ENCODE assay signal across 9 cellular contexts in the genomic region with DNA sequence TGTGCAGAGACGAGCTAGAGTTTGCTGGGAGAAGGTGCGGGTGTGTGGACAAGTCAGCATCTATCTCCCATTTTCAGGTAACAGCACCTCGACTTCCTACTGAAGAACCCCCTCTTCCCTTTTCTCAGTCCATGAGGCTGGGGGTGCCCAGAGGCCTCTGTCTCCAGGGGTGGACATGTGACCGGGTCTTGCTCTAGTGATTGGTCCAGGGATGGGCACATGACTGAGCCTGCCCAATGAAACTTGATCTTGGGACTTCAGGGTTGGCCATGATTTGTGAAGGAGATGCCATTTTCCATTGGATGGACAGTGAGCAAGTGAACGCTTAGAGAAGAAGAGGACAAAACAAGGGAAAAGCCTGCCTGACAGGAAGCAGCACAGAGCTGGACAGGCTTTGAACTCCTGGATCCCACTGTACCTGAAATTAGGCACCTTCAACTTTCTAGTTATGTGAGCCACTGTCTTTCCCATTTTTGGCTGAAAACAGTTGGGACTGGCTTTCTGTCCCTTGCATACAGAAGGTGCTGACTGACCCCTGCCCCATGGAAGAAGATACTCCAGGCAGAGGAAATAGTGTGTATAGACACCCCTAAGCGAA.
A peak's percentile ranks its signal among the peaks of the same experiment; 100 is the strongest.
DNase-seq lines count a peak whose midpoint lies in the region; ATAC-seq, FAIRE-seq and TF ChIP-seq lines count a peak whose summit lies in the region.
"Had no signal": no experiment of that assay in that cellular context is flagged by ENCODE, and none has a peak within 500 bp of the region (broad histone marks: within the 10 kb centered on the region; RNA-seq: fewer than 3 reads in every experiment).

No MANE protein-coding gene starts in this region.

- peak overlapping the region; percentile 25 for H2BK120ac ChIP-seq in neuronal stem cell (ENCODE audit: low read depth, low read length)

- TF ChIP-seq CTCF in C4-2B (conservative IDR thresholded peaks at IDR 0.05) (no peak), Panc1 (IDR thresholded peaks at IDR 0.05) (no peak), endothelial cell of umbilical vein (IDR thresholded peaks at IDR 0.05; ENCODE audit: extremely low read depth in 1 of 2, insufficient read depth in 1 of 2, low read depth in 1 of 2, low read length in 2 of 2) (no peak)

- H3K27me3 ChIP-seq in Panc1 (ENCODE audit: control insufficient read depth, insufficient read depth, low read length) (no peaks in the 10 kb centered on the region), endothelial cell of umbilical vein (ENCODE audit: control insufficient read depth in 2 of 2, insufficient read depth in 2 of 2, low read length in 2 of 2) (peaks cover 0 to 7% of the 10 kb centered on the region in 2 experiments), neuronal stem cell (ENCODE audit: control insufficient read depth in 3 of 3, insufficient read depth in 3 of 3, low read depth in 1 of 3, low read length in 3 of 3) (peaks cover 0 to 28% (median 0%) of the 10 kb centered on the region in 3 experiments)

- H2BK12ac ChIP-seq in neuronal stem cell (ENCODE audit: low read length): no peak overlapping the region

- CTCF ChIA-PET in Panc1 (lab: Charles Lee) (interaction anchor here (0.5 kb wide), 1 partner anchor 122 kb away, joined by 5 read pairs; no protein-coding TSS in a partner anchor), endothelial cell of umbilical vein (lab: Charles Lee) (no interaction called here)

- H3K14ac ChIP-seq in neuronal stem cell (ENCODE audit: low read length): no peak overlapping the region

- no peaks in the 10 kb centered on the region for H3K79me2 ChIP-seq in endothelial cell of umbilical vein (ENCODE audit: control insufficient read depth, insufficient read depth, low read length)

- dilution Hi-C loops in endothelial cell of umbilical vein (cut with MboI; ENCODE audit: extremely low pct_ligation_motif_present, low sequenced_read_pairs): no loop called here

- H3K4me1 ChIP-seq in Panc1 (ENCODE audit: control insufficient read depth, insufficient read depth, low read length) (peaks cover 38% of the 10 kb centered on the region), endothelial cell of umbilical vein (ENCODE audit: control insufficient read depth, extremely low read depth, insufficient read depth, low read length) (peaks cover 12% of the 10 kb centered on the region), neuronal stem cell (ENCODE audit: control insufficient read depth in 2 of 2, insufficient read depth in 1 of 2, low read depth in 1 of 2, low read length in 2 of 2) (peaks cover 7 to 11% of the 10 kb centered on the region in 2 donors)

- no peak overlapping the region for H4K91ac ChIP-seq in neuronal stem cell (ENCODE audit: low read depth, low read length, poor library complexity)

- no peak overlapping the region for H3K23ac ChIP-seq in neuronal stem cell (ENCODE audit: low read depth, low read length, poor library complexity)

- H3K9ac ChIP-seq in endothelial cell of umbilical vein (replicated peaks; ENCODE audit: extremely low read depth, insufficient read depth, low read length): no peak overlapping the region
- no peak overlapping the region for H3K9ac ChIP-seq in neuronal stem cell (ENCODE audit: low read depth, low read length, poor library complexity)

- in situ Hi-C loops in Panc1 (cut with HindIII; ENCODE audit: low pct_unique_long_range_greater_than_20kb, low sequenced_read_pairs): no loop called here

- WGBS in neuronal stem cell (ENCODE audit: extremely low coverage in 2 of 2, insufficient read length in 2 of 2, insufficient replicate concordance in 1 of 2), 2 donors: no CpG with 5 or more reads among the region's 6 CpGs

- POLR2A ChIA-PET in Panc1 (lab: Charles Lee): no interaction called here
- POLR2A ChIA-PET in endothelial cell of umbilical vein (lab: Charles Lee): no interaction called here

- no peak overlapping the region for H4K8ac ChIP-seq in neuronal stem cell (ENCODE audit: low read depth, low read length)

- no peak for DNase-seq in Panc1 (ENCODE audit: low read depth, low spot score)
- DNase-seq in endothelial cell of umbilical vein (ENCODE audit: low read depth, low spot score): no peak
- no peak for DNase-seq in neuronal stem cell (ENCODE audit: low spot score)
- DNase-seq in DMS 273 treated with DMSO at 0.1 percent for 48 hours (lab: John Stamatoyannopoulos, UW): no peak
- no peak for DNase-seq in hypothalamus (lab: John Stamatoyannopoulos, UW)
- DNase-seq in NCI-H1048 (lab: John Stamatoyannopoulos, UW): no peak
- DNase-seq: cortex of kidney had no signal

- H3K9me3 ChIP-seq in Panc1 (ENCODE audit: control insufficient read depth, insufficient read depth, low read depth, low read length) (no peaks in the 10 kb centered on the region), endothelial cell of umbilical vein (replicated peaks; ENCODE audit: control insufficient read depth, insufficient read depth, low read length) (no peaks in the 10 kb centered on the region), neuronal stem cell (replicated peaks in 1 of 2; ENCODE audit: control insufficient read depth in 2 of 2, insufficient read depth in 1 of 2, low read depth in 1 of 2, low read length in 2 of 2) (no peaks in the 10 kb centered on the region)

- H3K18ac ChIP-seq in neuronal stem cell (ENCODE audit: low read length): peak overlapping the region; percentile 7

- no peak overlapping the region for H3K4ac ChIP-seq in neuronal stem cell (ENCODE audit: low read length)

- no peak for FAIRE-seq in endothelial cell of umbilical vein (lab: Jason Lieb, UNC)

- no peak for TF ChIP-seq POLR2A in endothelial cell of umbilical vein (IDR thresholded peaks at IDR 0.05; ENCODE audit: low read depth, low read length)

- no peak overlapping the region for H2BK5ac ChIP-seq in neuronal stem cell (ENCODE audit: low read length)

- peak overlapping the region; percentile 10 for H2AK5ac ChIP-seq in neuronal stem cell (ENCODE audit: low read depth, low read length)

- no peak overlapping the region for H2BK15ac ChIP-seq in neuronal stem cell (ENCODE audit: low read length)

- no peak overlapping the region for H3K4me3 ChIP-seq in Panc1 (ENCODE audit: low read depth in 2 of 2, low read length in 2 of 2)
- H3K4me3 ChIP-seq in endothelial cell of umbilical vein (replicated peaks in 1 of 3; ENCODE audit: insufficient read depth in 1 of 3, low read depth in 1 of 3, low read length in 3 of 3): no peak overlapping the region
- no peak overlapping the region for H3K4me3 ChIP-seq in neuronal stem cell (ENCODE audit: low read length in 2 of 2)

- H3K9me1 ChIP-seq in endothelial cell of umbilical vein (replicated peaks; ENCODE audit: control insufficient read depth, extremely low read depth, insufficient read depth, low read length): no peaks in the 10 kb centered on the region

- no peak for ATAC-seq in Panc1
- no peak for ATAC-seq in GM19467 (IDR thresholded peaks at IDR 0.05; ENCODE audit: unreplicated experiment)

- intact Hi-C loops in Panc1 (cut with micrococcal nuclease; ENCODE audit: unreplicated experiment): no loop called here
- intact Hi-C loops in endothelial cell of umbilical vein (cut with micrococcal nuclease): no loop called here

- H3K36me3 ChIP-seq in Panc1 (ENCODE audit: control insufficient read depth, insufficient read depth, low read length): no peaks in the 10 kb centered on the region
- no peaks in the 10 kb centered on the region for H3K36me3 ChIP-seq in endothelial cell of umbilical vein (ENCODE audit: control insufficient read depth in 2 of 2, extremely low read depth in 1 of 2, insufficient read depth in 2 of 2, low read length in 2 of 2)
- no peaks in the 10 kb centered on the region for H3K36me3 ChIP-seq in neuronal stem cell (replicated peaks in 1 of 2; ENCODE audit: control insufficient read depth in 2 of 2, insufficient read depth in 2 of 2, low read length in 2 of 2)

- H3K79me1 ChIP-seq in neuronal stem cell (ENCODE audit: low read depth, low read length): no peaks in the 10 kb centered on the region

- BruUV-seq in Panc1 (replicated peaks; lab: Mats Ljungman, UMichigan) (no TSS peak), endothelial cell of umbilical vein (replicated peaks; lab: Mats Ljungman, UMichigan) (no TSS peak)

- H3K4me2 ChIP-seq in endothelial cell of umbilical vein (ENCODE audit: insufficient read depth, low read length) (no peak overlapping the region), neuronal stem cell (ENCODE audit: insufficient read depth, low read length, poor library complexity, severe bottlenecking) (no peak overlapping the region)

- peak overlapping the region; percentile 27; the same call in 1 of the 2 replicates for H3K27ac ChIP-seq in C4-2B
- peak overlapping the region; percentile 69; the same call in 1 of the 2 replicates for H3K27ac ChIP-seq in Panc1 (ENCODE audit: low read length)
- no peak overlapping the region for H3K27ac ChIP-seq in endothelial cell of umbilical vein (ENCODE audit: insufficient read depth, low read depth, low read length)
- H3K27ac ChIP-seq in neuronal stem cell (replicated peaks; ENCODE audit: low read length): no peak overlapping the region

- H4K20me1 ChIP-seq in endothelial cell of umbilical vein (replicated peaks; ENCODE audit: control insufficient read depth, extremely low read depth, insufficient read depth, low read length): no peaks in the 10 kb centered on the region

- H2AFZ ChIP-seq in endothelial cell of umbilical vein (ENCODE audit: low read depth, low read length) (no peak overlapping the region), neuronal stem cell (ENCODE audit: low read length) (no peak overlapping the region)

TF ChIP-seq in endothelial cell of umbilical vein, 7 proteins besides CTCF, POLR2A, EP300 and RAD21:
- no peak for TF ChIP-seq EZH2 (IDR thresholded peaks at IDR 0.05; ENCODE audit: borderline replicate concordance, low read depth, low read length, severe bottlenecking)
- peak; percentile 67 for TF ChIP-seq MAX (IDR thresholded peaks at IDR 0.05; ENCODE audit: insufficient read depth, insufficient read length)
- TF ChIP-seq POLR2AphosphoS5 (IDR thresholded peaks at IDR 0.05; ENCODE audit: insufficient read depth, low read depth, low read length): no peak
- no peak for TF ChIP-seq FOS (IDR thresholded peaks at IDR 0.05; ENCODE audit: borderline replicate concordance, insufficient read depth, low read length)
TF ChIP-seq in endothelial cell of umbilical vein: peak in this region for 1.

Comparison
In these comparisons a context has a peak if more than half of its experiments do, and no peak if none do; other contexts are left out.
1. H3K27ac ChIP-seq: peak in C4-2B (single experiment) and Panc1 (single experiment); none in endothelial cell of umbilical vein (single experiment) and neuronal stem cell (single experiment).